Comparison of ENCODE assay signal across 8 cellular contexts in genomic region chr5:168126606-168127005, GRCh38.
"Had no signal": no experiment of that assay in that cellular context is flagged by ENCODE, and none has a peak within 500 bp of the region (broad histone marks: within the 10 kb centered on the region; RNA-seq: fewer than 3 reads in every experiment).

No MANE protein-coding gene starts in this region.

- ATAC-seq: GM12878 had no signal

- FAIRE-seq: G401.6, GM12878, GM12891, GM12892, GM18507, GM19239 had no signal

- DNase-seq: GDM1, GF-D8 had no signal

- H3K4me3 ChIP-seq: GM12878 had no signal
